In genomic region chr12:104721065-104721458, GRCh38 we compare ENCODE assay signal across 11 cellular contexts.
A peak's percentile ranks its signal among the peaks of the same experiment; 100 is the strongest.
DNase-seq lines count a peak whose midpoint lies in the region; ATAC-seq, FAIRE-seq and TF ChIP-seq lines count a peak whose summit lies in the region.
"Had no signal": no experiment of that assay in that cellular context is flagged by ENCODE, and none has a peak within 500 bp of the region (broad histone marks: within the 10 kb centered on the region; RNA-seq: fewer than 3 reads in every experiment).

No MANE protein-coding gene starts in this region.

- ATAC-seq in heart left ventricle (no peak), left cardiac atrium (no peak), GM12878 (peak; percentile 18; the same call in 2 of the 3 replicates)
- peak in 1 of 2 donors; percentile 10 for ATAC-seq in natural killer cell treated with Interleukin-12 subunit alpha and Interleukin-12 subunit beta and Interleukin-15 and Interleukin-18, amount 100 ng/mL, for 72 hours

- SMC1A ChIA-PET in GM12878 (lab: Charles Lee; ENCODE audit: uncharacterized antibody, unreplicated experiment), result interaction anchor here (0.9 to 2.7 kb wide), 8 partner anchors 11 to 152 kb away, joined by 3 to 15 read pairs (median 6); no protein-coding TSS in a partner anchor

- WGBS in heart left ventricle, 4 donors, result 93 to 100% (median 93%) methylated on average over 2 of the region's 2 CpGs
- 97% methylated on average over 2 of the region's 2 CpGs for WGBS in GM12878 (ENCODE audit: insufficient coverage, insufficient replicate concordance, low lambda C conversion rate, missing lambda C conversion rate)

- peak overlapping the region; percentile 92 to 94 for H3K27ac Mint-ChIP-seq in natural killer cell treated with Interleukin-12 subunit alpha and Interleukin-12 subunit beta and Interleukin-15 and Interleukin-18, amount 100 ng/mL, for 72 hours

- H3K9me3 Mint-ChIP-seq in natural killer cell treated with Interleukin-12 subunit alpha and Interleukin-12 subunit beta and Interleukin-15 and Interleukin-18, amount 100 ng/mL, for 72 hours, result no peaks in the 10 kb centered on the region

- in situ Hi-C loops in GM12878 (cut with MboI), result no loop called here

- H3K9me3 ChIP-seq in heart left ventricle, result no peaks in the 10 kb centered on the region
- H3K9me3 ChIP-seq in GM12878 (replicated peaks; ENCODE audit: control insufficient read depth, insufficient read depth, low read length), result no peaks in the 10 kb centered on the region
- no peaks in the 10 kb centered on the region for H3K9me3 ChIP-seq in vagina
- H3K9me3 ChIP-seq in OCI-LY7 (ENCODE audit: low read length), result no peaks in the 10 kb centered on the region

- H3K79me2 ChIP-seq in GM12878 (ENCODE audit: control insufficient read depth, insufficient read depth, low read length) (peaks cover 14% of the 10 kb centered on the region), OCI-LY7 (ENCODE audit: insufficient read depth, low read depth, low read length) (no peaks in the 10 kb centered on the region)

- H3K4me1 ChIP-seq in heart left ventricle, result peaks cover 0 to 27% (median 9%) of the 10 kb centered on the region in 12 donors
- peaks cover 35% of the 10 kb centered on the region for H3K4me1 ChIP-seq in GM12878 (ENCODE audit: control insufficient read depth, insufficient read depth, low read length)
- peaks cover 9% of the 10 kb centered on the region for H3K4me1 ChIP-seq in vagina
- H3K4me1 ChIP-seq in OCI-LY7 (ENCODE audit: insufficient read depth, low read length, poor library complexity, severe bottlenecking), result peaks cover 16% of the 10 kb centered on the region

- H3K4me3 ChIP-seq in heart left ventricle (peak overlapping the region in 8 of 12 donors; percentile 42 to 60 (median 52)), GM12878 (peak overlapping the region; percentile 40), vagina (peak overlapping the region in 1 of 2 donors; percentile 26), OCI-LY7 (ENCODE audit: low read depth, low read length, poor library complexity, severe bottlenecking) (no peak overlapping the region)

- peaks cover 4% of the 10 kb centered on the region for H3K36me3 Mint-ChIP-seq in natural killer cell treated with Interleukin-12 subunit alpha and Interleukin-12 subunit beta and Interleukin-15 and Interleukin-18, amount 100 ng/mL, for 72 hours

- POLR2A ChIA-PET in GM12878 (lab: Charles Lee), result interaction anchor here (1.1 kb wide), 1 partner anchor 174 kb away, joined by 3 read pairs; no protein-coding TSS in a partner anchor
- POLR2A ChIA-PET in OCI-LY7 (lab: Charles Lee), result no interaction called here

- peak overlapping the region; percentile 58 for H2AFZ ChIP-seq in GM12878 (ENCODE audit: control insufficient read depth, low read depth, low read length)
- no peak overlapping the region for H2AFZ ChIP-seq in OCI-LY7 (ENCODE audit: low read length)

- no peaks in the 10 kb centered on the region for H4K20me1 ChIP-seq in GM12878 (ENCODE audit: control insufficient read depth, insufficient read depth)
- H4K20me1 ChIP-seq in OCI-LY7 (ENCODE audit: insufficient read depth, low read length), result 0 out of 2 replicates have a peak, but pooled peaks cover 5% of the 10 kb centered on the region

- H3K36me3 ChIP-seq in heart left ventricle, result no peaks in the 10 kb centered on the region
- no peaks in the 10 kb centered on the region; a peak in 1 of 4 replicates for H3K36me3 ChIP-seq in GM12878 (ENCODE audit: control insufficient read depth in 2 of 2, insufficient read depth in 2 of 2, low read length in 1 of 2)
- H3K36me3 ChIP-seq in vagina, result no peaks in the 10 kb centered on the region
- H3K36me3 ChIP-seq in OCI-LY7 (ENCODE audit: insufficient read depth, low read length), result no peaks in the 10 kb centered on the region

- peaks cover 60 to 83% of the 10 kb centered on the region in 2 donors for H3K4me1 Mint-ChIP-seq in natural killer cell treated with Interleukin-12 subunit alpha and Interleukin-12 subunit beta and Interleukin-15 and Interleukin-18, amount 100 ng/mL, for 72 hours (ENCODE audit: low read depth in 2 of 2)

- H3K27me3 ChIP-seq in heart left ventricle (no peaks in the 10 kb centered on the region), GM12878 (replicated peaks in 1 of 2; ENCODE audit: control insufficient read depth in 2 of 2, insufficient read depth in 2 of 2, low read length in 1 of 2) (no peaks in the 10 kb centered on the region; a peak in 1 of 4 replicates), vagina (no peaks in the 10 kb centered on the region)

- intact Hi-C loops in heart left ventricle (cut with DNase I) (no loop called here), left cardiac atrium (cut with DNase I) (no loop called here), GM12878 (cut with micrococcal nuclease; ENCODE audit: unreplicated experiment) (loop anchor here (5.0 kb wide), 1 partner anchor 69 kb away; no protein-coding TSS in a partner anchor), vagina (cut with DNase I) (no loop called here), OCI-LY7 (cut with micrococcal nuclease; ENCODE audit: unreplicated experiment) (no loop called here)

- no peaks in the 10 kb centered on the region for H3K27me3 Mint-ChIP-seq in natural killer cell treated with Interleukin-12 subunit alpha and Interleukin-12 subunit beta and Interleukin-15 and Interleukin-18, amount 100 ng/mL, for 72 hours

- no peak for TF ChIP-seq CTCF in heart left ventricle (IDR thresholded peaks at IDR 0.05)
- TF ChIP-seq CTCF in GM12878 (IDR thresholded peaks at IDR 0.05 in 2 of 3, conservative IDR thresholded peaks at IDR 0.05 in 1 of 3; ENCODE audit: control insufficient read depth in 2 of 3, extremely low read depth in 1 of 3, insufficient read depth in 1 of 3, low read depth in 3 of 3, low read length in 3 of 3), result no peak
- TF ChIP-seq CTCF in vagina (IDR thresholded peaks at IDR 0.05), result no peak
- TF ChIP-seq CTCF in OCI-LY7 (conservative IDR thresholded peaks at IDR 0.05; ENCODE audit: low read length), result no peak
- no peak for TF ChIP-seq CTCF in D721Med (IDR thresholded peaks at IDR 0.05; ENCODE audit: insufficient read depth, missing control alignments)

- H3K27ac ChIP-seq in heart left ventricle (peak overlapping the region in 8 of 12 donors; percentile 30 to 87 (median 54)), GM12878 (ENCODE audit: control insufficient read depth, insufficient read depth) (peak overlapping the region; percentile 92), vagina (peak overlapping the region; percentile 65), OCI-LY7 (ENCODE audit: low read depth, low read length, poor library complexity, severe bottlenecking) (no peak overlapping the region)

- RAD21 ChIA-PET in GM12878 (lab: Charles Lee; ENCODE audit: unreplicated experiment), result interaction anchor here (0.5 to 1.8 kb wide), 7 partner anchors 22 to 560 kb away, joined by 3 to 7 read pairs (median 4); no protein-coding TSS in a partner anchor

- H3K4me2 ChIP-seq in GM12878 (ENCODE audit: control insufficient read depth, insufficient read depth), result peak overlapping the region; percentile 78
- H3K4me2 ChIP-seq in OCI-LY7 (ENCODE audit: low read length), result no peak overlapping the region

- peak overlapping the region; percentile 78 for H3K9ac ChIP-seq in GM12878 (ENCODE audit: control insufficient read depth, insufficient read depth, low read length)

- CTCF ChIA-PET in GM12878 (lab: Yijun Ruan, JAX) (interaction anchor here (0.5 to 2.7 kb wide), 4 partner anchors 22 to 339 kb away, joined by 3 to 9 read pairs (median 4); no protein-coding TSS in a partner anchor), OCI-LY7 (lab: Charles Lee; ENCODE audit: unreplicated experiment) (no interaction called here)

- no peaks in the 10 kb centered on the region for H3K9me2 ChIP-seq in OCI-LY7 (ENCODE audit: insufficient read depth, low read length)

- no peak for FAIRE-seq in GM12878 (lab: Jason Lieb, UNC)
- FAIRE-seq in D721Med (lab: Jason Lieb, UNC), result no peak
- FAIRE-seq: frontal cortex had no signal

- TF ChIP-seq POLR2A in heart left ventricle (IDR thresholded peaks at IDR 0.05) (no peak), GM12878 (IDR thresholded peaks at IDR 0.05; ENCODE audit: low read depth, low read length) (no peak), vagina (IDR thresholded peaks at IDR 0.05) (no peak)

- BruUV-seq in GM12878 (replicated peaks; lab: Mats Ljungman, UMichigan) (no TSS peak), OCI-LY7 (replicated peaks; lab: Mats Ljungman, UMichigan) (no TSS peak)

- peak overlapping the region; percentile 87 for H3K4me3 Mint-ChIP-seq in natural killer cell treated with Interleukin-12 subunit alpha and Interleukin-12 subunit beta and Interleukin-15 and Interleukin-18, amount 100 ng/mL, for 72 hours

- DNase-seq in heart left ventricle, result peak in 1 of 5 donors; percentile 14
- no peak for DNase-seq in left cardiac atrium
- no peak for DNase-seq in GM12878 (ENCODE audit: low read depth, low spot score)
- no peak for DNase-seq in natural killer cell treated with Interleukin-12 subunit alpha and Interleukin-12 subunit beta and Interleukin-15 and Interleukin-18, amount 100 ng/mL, for 72 hours (ENCODE audit: low spot score)
- no peak for DNase-seq in vagina (ENCODE audit: extremely low spot score in 2 of 2)
- DNase-seq in DMS153 treated with DMSO at 0.1 percent for 48 hours (lab: John Stamatoyannopoulos, UW; ENCODE audit: unreplicated experiment), result no peak
- no peak for DNase-seq in OCI-LY7 (ENCODE audit: low spot score)
- DNase-seq in D721Med (ENCODE audit: insufficient read length, low spot score), result no peak
- DNase-seq: NCI-H524 treated with DMSO at 0.1 percent for 48 hours, T1000 had no signal

- no peak for TF ChIP-seq RAD21 in GM12878 (IDR thresholded peaks at IDR 0.05; ENCODE audit: insufficient read depth, low read depth, low read length)

- no peak for TF ChIP-seq EP300 in GM12878 (IDR thresholded peaks at IDR 0.05; ENCODE audit: borderline replicate concordance in 1 of 2, control insufficient read depth in 1 of 2, low read depth in 2 of 2, low read length in 2 of 2)

TF ChIP-seq in GM12878, 131 proteins besides CTCF, POLR2A, EP300 and RAD21 (continues in another document):
- TF ChIP-seq NR2C2 (IDR thresholded peaks at IDR 0.05; ENCODE audit: borderline replicate concordance, control insufficient read depth, insufficient read length, low read depth), result no peak
- no peak for TF ChIP-seq MEF2A (IDR thresholded peaks at IDR 0.05; ENCODE audit: insufficient read depth, low read depth, low read length)
- no peak for TF ChIP-seq STAT1 (conservative IDR thresholded peaks at IDR 0.05)
- no peak for TF ChIP-seq ZNF217 (IDR thresholded peaks at IDR 0.05)
